In genomic region chr22:26314171-26314570, GRCh38 we compare ENCODE assay signal across 3 cellular contexts.
TF ChIP-seq lines count a peak whose summit lies in the region.

No MANE protein-coding gene starts in this region.

TF ChIP-seq in HEK293, 187 proteins besides CTCF, POLR2A, EP300 and RAD21 (continued from another document):
- TF ChIP-seq ZSCAN5A (tag by site-specific recombination; IDR thresholded peaks at IDR 0.05) (no peak), ZNF623 (tag by site-specific recombination; IDR thresholded peaks at IDR 0.05) (peak; percentile 81)

TF ChIP-seq in K562, 482 proteins besides CTCF, POLR2A, EP300 and RAD21 (continued from another document):
- peak; percentile 53 for TF ChIP-seq RBM25 (IDR thresholded peaks at IDR 0.05; ENCODE audit: low read depth, low read length, severe bottlenecking)

TF ChIP-seq in H1, 55 proteins besides CTCF, POLR2A, EP300 and RAD21:
- TF ChIP-seq PHF8 (conservative IDR thresholded peaks at IDR 0.05; ENCODE audit: low read depth, low read length) = no peak
- no peak for TF ChIP-seq ATF2 (IDR thresholded peaks at IDR 0.05; ENCODE audit: low read length)
- 0 out of 2 replicates have a peak, but pooled peaks have one; percentile 18 for TF ChIP-seq KDM1A (IDR thresholded peaks at IDR 0.05; ENCODE audit: borderline replicate concordance, low read length)
- no peak for TF ChIP-seq ZNF274 (IDR thresholded peaks at IDR 0.05; ENCODE audit: borderline replicate concordance, extremely low read depth, low read length)
